ENCODE assay signal across 20 cellular contexts in genomic region chr12:92378682-92379479, GRCh38.
DNase-seq lines count a peak whose midpoint lies in the region; ATAC-seq and TF ChIP-seq lines count a peak whose summit lies in the region.
"Had no signal": no experiment of that assay in that cellular context is flagged by ENCODE, and none has a peak within 500 bp of the region (broad histone marks: within the 10 kb centered on the region; RNA-seq: fewer than 3 reads in every experiment).

No MANE protein-coding gene starts in this region.

- intact Hi-C loops in activated CD4-positive, alpha-beta T cell treated with anti-CD3 and anti-CD28 coated beads for 36 hours (cut with DNase I, micrococcal nuclease), result no loop called here
- intact Hi-C loops in dorsolateral prefrontal cortex (cut with DNase I), result no loop called here

- DNase-seq in activated CD4-positive, alpha-beta T cell treated with anti-CD3 and anti-CD28 coated beads for 36 hours, result no peak
- no peak for DNase-seq in activated CD4-positive, alpha-beta T cell treated with anti-CD3 and anti-CD28 coated beads for 48 hours
- peak; percentile 26 for DNase-seq in BE2C
- no peak for DNase-seq in activated naive CD8-positive, alpha-beta T cell treated with anti-CD3 and anti-CD28 coated beads for 36 hours
- no peak for DNase-seq in NCI-H345 treated with DMSO at 0.1 percent for 48 hours (lab: John Stamatoyannopoulos, UW; ENCODE audit: unreplicated experiment)
- DNase-seq in mucosa of gallbladder (ENCODE audit: low spot score), result no peak
- no peak for DNase-seq in dorsolateral prefrontal cortex
- DNase-seq: 8988T; heart right ventricle; left ventricle myocardium superior; NCI-H1105 treated with DMSO at 0.1 percent for 48 hours; NCI-H524 treated with DMSO at 0.1 percent for 48 hours; small intestine; stimulated activated CD4-positive, alpha-beta T cell treated with anti-CD3 and anti-CD28 coated beads, Interleukin-2, amount 100 ng/mL, for 48 hours; stomach; T-helper 9 cell; upper lobe of left lung had no signal

- H3K4me3 Mint-ChIP-seq in activated CD4-positive, alpha-beta T cell treated with anti-CD3 and anti-CD28 coated beads for 36 hours, result no peak overlapping the region
- H3K4me3 Mint-ChIP-seq in T-helper 1 cell treated with Interleukin-12 subunit alpha and Interleukin-12 subunit beta and Interleukin-4 antibody, amounts not matched to agents 30 μg/mL and 1 μg/mL, for 36 hours, result peak overlapping the region; percentile 35
- H3K4me3 Mint-ChIP-seq in activated naive CD8-positive, alpha-beta T cell treated with anti-CD3 and anti-CD28 coated beads for 36 hours, result no peak overlapping the region
- H3K4me3 Mint-ChIP-seq: neural crest cell had no signal

- POLR2A ChIA-PET in activated CD4-positive, alpha-beta T cell treated with anti-CD3 and anti-CD28 coated beads for 36 hours (lab: Charles Lee), result no interaction called here

- H3K4me3 ChIP-seq in BE2C (ENCODE audit: low read depth, low read length), result no peak overlapping the region
- no peak overlapping the region for H3K4me3 ChIP-seq in dorsolateral prefrontal cortex
- H3K4me3 ChIP-seq: heart right ventricle, SK-N-MC, stomach, upper lobe of left lung had no signal

- no peak overlapping the region for H3K27ac ChIP-seq in dorsolateral prefrontal cortex
- H3K27ac ChIP-seq: heart right ventricle, SK-N-MC, stomach, upper lobe of left lung had no signal

- no peaks in the 10 kb centered on the region for H3K36me3 Mint-ChIP-seq in activated CD4-positive, alpha-beta T cell treated with anti-CD3 and anti-CD28 coated beads for 36 hours (ENCODE audit: low read depth)
- peaks cover 14% of the 10 kb centered on the region for H3K36me3 Mint-ChIP-seq in T-helper 1 cell treated with Interleukin-12 subunit alpha and Interleukin-12 subunit beta and Interleukin-4 antibody, amounts not matched to agents 30 μg/mL and 1 μg/mL, for 36 hours (ENCODE audit: low read depth)
- H3K36me3 Mint-ChIP-seq in activated naive CD8-positive, alpha-beta T cell treated with anti-CD3 and anti-CD28 coated beads for 36 hours, result peaks cover 7% of the 10 kb centered on the region

- H3K27ac Mint-ChIP-seq in activated CD4-positive, alpha-beta T cell treated with anti-CD3 and anti-CD28 coated beads for 36 hours, result peak overlapping the region; percentile 35
- H3K27ac Mint-ChIP-seq in T-helper 1 cell treated with Interleukin-12 subunit alpha and Interleukin-12 subunit beta and Interleukin-4 antibody, amounts not matched to agents 30 μg/mL and 1 μg/mL, for 36 hours, result peak overlapping the region; percentile 81
- peak overlapping the region; percentile 68 for H3K27ac Mint-ChIP-seq in activated naive CD8-positive, alpha-beta T cell treated with anti-CD3 and anti-CD28 coated beads for 36 hours

- H3K36me3 ChIP-seq in BE2C, result no peaks in the 10 kb centered on the region
- H3K36me3 ChIP-seq: heart right ventricle, stomach, upper lobe of left lung had no signal

- H3K4me1 Mint-ChIP-seq in activated CD4-positive, alpha-beta T cell treated with anti-CD3 and anti-CD28 coated beads for 36 hours, result peaks cover 43% of the 10 kb centered on the region
- peaks cover 47% of the 10 kb centered on the region for H3K4me1 Mint-ChIP-seq in T-helper 1 cell treated with Interleukin-12 subunit alpha and Interleukin-12 subunit beta and Interleukin-4 antibody, amounts not matched to agents 30 μg/mL and 1 μg/mL, for 36 hours (ENCODE audit: low read depth)
- peaks cover 27% of the 10 kb centered on the region for H3K4me1 Mint-ChIP-seq in activated naive CD8-positive, alpha-beta T cell treated with anti-CD3 and anti-CD28 coated beads for 36 hours
- H3K4me1 Mint-ChIP-seq: neural crest cell had no signal

- no peaks in the 10 kb centered on the region for H3K9me3 Mint-ChIP-seq in activated CD4-positive, alpha-beta T cell treated with anti-CD3 and anti-CD28 coated beads for 36 hours (ENCODE audit: low read depth)
- peaks cover 9% of the 10 kb centered on the region for H3K9me3 Mint-ChIP-seq in T-helper 1 cell treated with Interleukin-12 subunit alpha and Interleukin-12 subunit beta and Interleukin-4 antibody, amounts not matched to agents 30 μg/mL and 1 μg/mL, for 36 hours
- peaks cover 7% of the 10 kb centered on the region for H3K9me3 Mint-ChIP-seq in activated naive CD8-positive, alpha-beta T cell treated with anti-CD3 and anti-CD28 coated beads for 36 hours
- H3K9me3 Mint-ChIP-seq: neural crest cell had no signal

- no peaks in the 10 kb centered on the region for H3K9me3 ChIP-seq in BE2C
- H3K9me3 ChIP-seq: heart right ventricle, stomach, upper lobe of left lung had no signal

- no peaks in the 10 kb centered on the region for H3K27me3 Mint-ChIP-seq in activated CD4-positive, alpha-beta T cell treated with anti-CD3 and anti-CD28 coated beads for 36 hours
- no peaks in the 10 kb centered on the region for H3K27me3 Mint-ChIP-seq in T-helper 1 cell treated with Interleukin-12 subunit alpha and Interleukin-12 subunit beta and Interleukin-4 antibody, amounts not matched to agents 30 μg/mL and 1 μg/mL, for 36 hours (ENCODE audit: low read depth)
- no peaks in the 10 kb centered on the region for H3K27me3 Mint-ChIP-seq in activated naive CD8-positive, alpha-beta T cell treated with anti-CD3 and anti-CD28 coated beads for 36 hours

- ATAC-seq in activated CD4-positive, alpha-beta T cell treated with anti-CD3 and anti-CD28 coated beads for 36 hours, result peak; percentile 74
- ATAC-seq: left ventricle myocardium superior had no signal

- H3K27me3 ChIP-seq in BE2C (no peaks in the 10 kb centered on the region), dorsolateral prefrontal cortex (no peaks in the 10 kb centered on the region)
- H3K27me3 ChIP-seq: heart right ventricle, stomach, upper lobe of left lung had no signal

- H3K4me1 ChIP-seq in BE2C, result peaks cover 3% of the 10 kb centered on the region
- H3K4me1 ChIP-seq: upper lobe of left lung had no signal

- CTCF ChIA-PET in activated CD4-positive, alpha-beta T cell treated with anti-CD3 and anti-CD28 coated beads for 36 hours (lab: Charles Lee), result interaction anchor here (0.5 to 0.6 kb wide), 2 partner anchors 219 to 230 kb away, joined by 3 read pairs; no protein-coding TSS in a partner anchor

- TF ChIP-seq CTCF in BE2C (IDR thresholded peaks at IDR 0.05; ENCODE audit: low read depth, low read length) (no peak), dorsolateral prefrontal cortex (IDR thresholded peaks at IDR 0.05 in 54 of 56, conservative IDR thresholded peaks at IDR 0.05 in 2 of 56; ENCODE audit: low read depth in 1 of 56, partially characterized antibody in 56 of 56) (no peak)
